8 cellular contexts compared by ENCODE assay signal in the genomic region with DNA sequence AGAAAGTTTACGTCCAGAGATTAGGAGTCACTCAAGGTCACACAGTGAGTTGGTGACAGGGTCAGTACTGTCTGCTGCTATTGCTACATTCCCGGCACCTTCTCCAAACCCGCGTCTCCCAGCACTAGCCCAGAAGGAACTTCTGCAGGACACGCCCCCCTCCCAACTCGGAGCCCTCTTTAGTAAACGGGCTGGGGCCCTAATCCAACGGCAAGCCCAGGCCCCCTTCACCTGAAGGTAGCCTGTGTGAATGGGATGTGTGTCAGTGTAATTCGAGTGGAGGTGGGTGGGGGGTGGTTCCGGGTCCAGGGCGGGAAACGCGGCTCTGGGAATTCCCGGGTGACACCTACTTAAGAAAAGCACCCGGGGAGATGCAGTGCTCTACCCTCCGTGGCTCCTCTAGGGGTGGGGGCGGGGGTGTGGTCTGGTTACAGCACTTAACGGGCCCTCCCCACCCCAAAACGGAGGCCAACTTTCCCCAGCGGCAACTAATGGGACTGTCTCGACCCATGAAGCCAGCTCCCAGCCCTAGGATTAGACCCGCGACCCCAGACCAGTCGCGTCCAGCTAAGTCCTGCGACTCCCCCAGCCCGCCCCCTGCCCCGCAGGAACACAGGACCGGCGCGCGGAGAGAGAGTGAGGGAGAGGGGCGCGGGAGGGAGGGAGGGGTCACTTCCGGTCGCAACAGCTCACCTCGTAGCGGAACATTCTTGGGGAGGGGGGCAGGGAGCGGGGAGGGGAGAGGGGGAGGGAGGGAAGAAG. TPM values are rescaled to one million over a fixed set of nuclear protein-coding genes. Genes with fewer than 3 reads are reported as not detected.
DNase-seq lines count a peak whose midpoint lies in the region; ATAC-seq, FAIRE-seq and TF ChIP-seq lines count a peak whose summit lies in the region.

No MANE protein-coding gene starts in this region.

- H3K27me3 ChIP-seq in gastroesophageal sphincter (no peaks in the 10 kb centered on the region), pancreas (no peaks in the 10 kb centered on the region), tibial nerve (no peaks in the 10 kb centered on the region)

- intact Hi-C loops in pancreas (cut with DNase I) = no loop called here

- H3K36me3 ChIP-seq in gastroesophageal sphincter (peaks cover 0 to 34% of the 10 kb centered on the region in 2 donors), pancreas (peaks cover 0 to 18% (median 4%) of the 10 kb centered on the region in 3 donors), tibial nerve (peaks cover 0 to 30% (median 0%) of the 10 kb centered on the region in 3 donors)

- 0% methylated on average over 7 to 12 of the region's 39 CpGs for whole genome bisulfite sequencing in gastroesophageal sphincter (ENCODE audit: low coverage in 1 of 2), 2 donors
- WGBS in pancreas, 2 donors = 0 to 1% methylated on average over 26 to 39 of the region's 39 CpGs
- 0 to 1% methylated on average over 12 to 22 of the region's 39 CpGs for WGBS in tibial nerve, 2 donors

- peak in 3 of 4 experiments; percentile 36 to 40 (median 37) for TF ChIP-seq CTCF in gastroesophageal sphincter (IDR thresholded peaks at IDR 0.05)
- TF ChIP-seq CTCF in pancreas (IDR thresholded peaks at IDR 0.05) = no peak
- peak in 3 of 5 experiments; percentile 9 to 36 (median 12) for TF ChIP-seq CTCF in tibial nerve (IDR thresholded peaks at IDR 0.05)

- DNase-seq in activated effector memory CD4-positive, alpha-beta T cell treated with anti-CD3 and anti-CD28 coated beads, Interleukin-2, amount 50 U/mL, for 16 hours = peak; percentile 89
- DNase-seq in activated effector memory CD4-positive, alpha-beta T cell treated with Interleukin-2 at 50 U/mL for 16 hours = no peak
- DNase-seq in OCI-M1 (lab: John Stamatoyannopoulos, UW) (peak; percentile 81), activated gamma-delta T cell (lab: John Stamatoyannopoulos, UW) (peak; percentile 42), pancreas (peak; percentile 47 to 84 (median 62)), tibial nerve (ENCODE audit: low spot score in 2 of 2) (peak; percentile 31 to 38)

- H3K4me3 ChIP-seq in gastroesophageal sphincter = peak overlapping the region; percentile 96 to 97
- peak overlapping the region; percentile 71 to 86 (median 76) for H3K4me3 ChIP-seq in pancreas
- H3K4me3 ChIP-seq in tibial nerve = peak overlapping the region; percentile 78 to 99 (median 90)

- ATAC-seq in HG03025 (IDR thresholded peaks at IDR 0.05; ENCODE audit: low FRiP score, unreplicated experiment) (peak; percentile 35), gastroesophageal sphincter (peak; percentile 48), pancreas (peak; percentile 7 to 55 (median 36))

- H3K9me3 ChIP-seq in gastroesophageal sphincter (no peaks in the 10 kb centered on the region), pancreas (no peaks in the 10 kb centered on the region), tibial nerve (no peaks in the 10 kb centered on the region)

- H3K27ac ChIP-seq in gastroesophageal sphincter = peak overlapping the region; percentile 92 to 97 (median 94)
- H3K27ac ChIP-seq in pancreas = peak overlapping the region; percentile 68 to 95 (median 91)
- H3K27ac ChIP-seq in tibial nerve = peak overlapping the region; percentile 89 to 100 (median 97)

- TF ChIP-seq POLR2A in gastroesophageal sphincter (IDR thresholded peaks at IDR 0.05) = no peak
- TF ChIP-seq POLR2A in tibial nerve (IDR thresholded peaks at IDR 0.05) = no peak

- TF ChIP-seq EP300 in gastroesophageal sphincter (IDR thresholded peaks at IDR 0.05) (no peak), tibial nerve (IDR thresholded peaks at IDR 0.05) (no peak)

- peaks cover 6 to 56% (median 11%) of the 10 kb centered on the region in 3 donors for H3K4me1 ChIP-seq in gastroesophageal sphincter
- peaks cover 7 to 11% (median 8%) of the 10 kb centered on the region in 3 donors for H3K4me1 ChIP-seq in pancreas
- peaks cover 0 to 56% (median 20%) of the 10 kb centered on the region in 4 donors for H3K4me1 ChIP-seq in tibial nerve

- FAIRE-seq in pancreas (lab: Jason Lieb, UNC) = no peak

RNA-seq across cellular contexts. Expression of gene PATL1, which starts 0.5 kb away (rescaled TPM):
- total RNA-seq in gastroesophageal sphincter (10 to 100 TPM; 13.9 to 16.3 (median 15.5) TPM), pancreas (10 to 100 TPM in 2 of 6 donors, 1 to 10 TPM in 4; 6.5 to 12.9 (median 8.1) TPM), tibial nerve (10 to 100 TPM; 11.4 to 16.1 (median 14.1) TPM)
- polyA plus RNA-seq in pancreas = 1 to 10 TPM; 4.5 to 6.8 TPM

RNA-seq across cellular contexts. Expression of gene OR10V1, which starts 45.3 kb away (rescaled TPM):
- total RNA-seq in gastroesophageal sphincter = not detected
- not detected for total RNA-seq in pancreas
- not detected for polyA plus RNA-seq in pancreas
- total RNA-seq in tibial nerve = not detected

RNA-seq across cellular contexts. Expression of gene OSBP, which starts 52.8 kb away (rescaled TPM):
- 10 to 100 TPM; 31.4 to 39.7 (median 38.1) TPM for total RNA-seq in gastroesophageal sphincter
- total RNA-seq in pancreas = 10 to 100 TPM; 32.8 to 39.7 (median 35.8) TPM
- polyA plus RNA-seq in pancreas = 10 to 100 TPM; 12.4 to 23.5 TPM
- total RNA-seq in tibial nerve = 10 to 100 TPM; 35.4 to 59.7 (median 46.0) TPM

Comparison
In these comparisons a context has a peak if more than half of its experiments do, and no peak if none do; other contexts are left out.
1. CTCF ChIP-seq: peak in gastroesophageal sphincter (3 of 4) and tibial nerve (3 of 5); none in pancreas (0 of 4).
2. Peak in every context shown above with its lines, with median percentiles within 50 percentile points of each other: ATAC-seq, H3K27ac ChIP-seq and H3K4me3 ChIP-seq.